ENCODE assay signal across 17 cellular contexts in genomic region chr11:2088746-2089535, GRCh38. TPM values are rescaled to one million over a fixed set of nuclear protein-coding genes. Genes with fewer than 3 reads are reported as not detected.
A peak's percentile ranks its signal among the peaks of the same experiment; 100 is the strongest.
DNase-seq lines count a peak whose midpoint lies in the region; ATAC-seq and TF ChIP-seq lines count a peak whose summit lies in the region.
"Had no signal": no experiment of that assay in that cellular context is flagged by ENCODE, and none has a peak within 500 bp of the region (broad histone marks: within the 10 kb centered on the region; RNA-seq: fewer than 3 reads in every experiment).

No MANE protein-coding gene starts in this region.

- no peak for TF ChIP-seq POLR2A in sigmoid colon (IDR thresholded peaks at IDR 0.05)

- POLR2A ChIA-PET in activated CD8-positive, alpha-beta T cell treated with anti-CD3 and anti-CD28 coated beads for 36 hours (lab: Charles Lee), result no interaction called here
- POLR2A ChIA-PET in activated CD8-positive, alpha-beta T cell treated with anti-CD3 and anti-CD28 coated beads, Interleukin-2, amount 10 ng/mL, durations not matched to agents 7 days and 5 days (lab: Charles Lee), result no interaction called here

- H3K4me1 ChIP-seq in sigmoid colon, result peaks cover 0 to 7% (median 0%) of the 10 kb centered on the region in 4 donors

- peaks cover 6% of the 10 kb centered on the region for H3K4me1 Mint-ChIP-seq in activated CD8-positive, alpha-beta T cell treated with anti-CD3 and anti-CD28 coated beads for 36 hours (ENCODE audit: low read depth)
- peaks cover 3% of the 10 kb centered on the region for H3K4me1 Mint-ChIP-seq in activated CD8-positive, alpha-beta T cell treated with anti-CD3 and anti-CD28 coated beads, Interleukin-2, amount 10 ng/mL, durations not matched to agents 7 days and 5 days (ENCODE audit: low read depth)
- peaks cover 7% of the 10 kb centered on the region for H3K4me1 Mint-ChIP-seq in chondrocyte (ENCODE audit: low read depth)

- intact Hi-C loops in activated CD8-positive, alpha-beta T cell treated with anti-CD3 and anti-CD28 coated beads for 36 hours (cut with micrococcal nuclease), result no loop called here
- intact Hi-C loops in sigmoid colon (cut with DNase I), result no loop called here

- TF ChIP-seq EP300 in sigmoid colon (IDR thresholded peaks at IDR 0.05), result no peak

- no peak overlapping the region for H3K4me3 ChIP-seq in sigmoid colon
- H3K4me3 ChIP-seq: gastrocnemius medialis, GM23248, left ventricle myocardium inferior, ovary, suprapubic skin had no signal

- peak; percentile 41 for ATAC-seq in activated CD8-positive, alpha-beta T cell treated with anti-CD3 and anti-CD28 coated beads for 36 hours
- ATAC-seq in activated CD8-positive, alpha-beta T cell treated with anti-CD3 and anti-CD28 coated beads, Interleukin-2, amount 10 ng/mL, durations not matched to agents 7 days and 5 days, result no peak
- no peak for ATAC-seq in GM18520 (IDR thresholded peaks at IDR 0.05; ENCODE audit: unreplicated experiment)
- ATAC-seq: gastrocnemius medialis had no signal

- CTCF ChIA-PET in activated CD8-positive, alpha-beta T cell treated with anti-CD3 and anti-CD28 coated beads for 36 hours (lab: Charles Lee), result interaction anchor here (0.9 to 3.0 kb wide), 3 partner anchors 14 to 62 kb away, joined by 3 to 20 read pairs (median 4); no protein-coding TSS in a partner anchor
- CTCF ChIA-PET in activated CD8-positive, alpha-beta T cell treated with anti-CD3 and anti-CD28 coated beads, Interleukin-2, amount 10 ng/mL, durations not matched to agents 7 days and 5 days (lab: Charles Lee), result interaction anchor here (1.4 to 1.5 kb wide), 2 partner anchors 14 to 62 kb away, joined by 5 to 6 read pairs; no protein-coding TSS in a partner anchor

- peaks cover 5% of the 10 kb centered on the region for H3K9me3 Mint-ChIP-seq in activated CD8-positive, alpha-beta T cell treated with anti-CD3 and anti-CD28 coated beads for 36 hours
- H3K9me3 Mint-ChIP-seq in activated CD8-positive, alpha-beta T cell treated with anti-CD3 and anti-CD28 coated beads, Interleukin-2, amount 10 ng/mL, durations not matched to agents 7 days and 5 days (ENCODE audit: insufficient read depth), result no peaks in the 10 kb centered on the region
- peaks cover 12% of the 10 kb centered on the region for H3K9me3 Mint-ChIP-seq in chondrocyte (ENCODE audit: low read depth)

- no peaks in the 10 kb centered on the region for H3K36me3 Mint-ChIP-seq in activated CD8-positive, alpha-beta T cell treated with anti-CD3 and anti-CD28 coated beads for 36 hours (ENCODE audit: low read depth)
- no peaks in the 10 kb centered on the region for H3K36me3 Mint-ChIP-seq in activated CD8-positive, alpha-beta T cell treated with anti-CD3 and anti-CD28 coated beads, Interleukin-2, amount 10 ng/mL, durations not matched to agents 7 days and 5 days (ENCODE audit: low read depth)
- peaks cover 12% of the 10 kb centered on the region for H3K36me3 Mint-ChIP-seq in chondrocyte (ENCODE audit: low read depth)

- TF ChIP-seq CTCF in activated CD8-positive, alpha-beta T cell treated with anti-CD3 and anti-CD28 coated beads for 36 hours (IDR thresholded peaks at IDR 0.05), result peak; percentile 21
- peak; percentile 24 for TF ChIP-seq CTCF in chondrocyte (IDR thresholded peaks at IDR 0.05)
- no peak for TF ChIP-seq CTCF in sigmoid colon (IDR thresholded peaks at IDR 0.05)

- peak; percentile 28 for DNase-seq in activated CD8-positive, alpha-beta T cell treated with anti-CD3 and anti-CD28 coated beads for 36 hours
- DNase-seq in activated CD8-positive, alpha-beta T cell treated with anti-CD3 and anti-CD28 coated beads, Interleukin-2, amount 10 ng/mL, durations not matched to agents 7 days and 5 days, result no peak
- DNase-seq in HuH-7.5 (ENCODE audit: low spot score) (peak; percentile 61), chondrocyte (ENCODE audit: low spot score) (no peak), sigmoid colon (peak; percentile 25), SK-N-DZ (ENCODE audit: low spot score) (no peak), NCI-H187 treated with DMSO at 0.1 percent for 48 hours (lab: John Stamatoyannopoulos, UW) (no peak)
- DNase-seq: gastrocnemius medialis, left ventricle myocardium inferior, NCI-H345 had no signal

- H3K9me3 ChIP-seq in sigmoid colon, result peaks cover 0 to 2% (median 0%) of the 10 kb centered on the region in 4 donors
- H3K9me3 ChIP-seq: ovary, suprapubic skin had no signal

- WGBS in sigmoid colon, 2 donors, result 82 to 83% methylated on average over 19 of the region's 19 CpGs

- no peaks in the 10 kb centered on the region for H3K36me3 ChIP-seq in sigmoid colon
- H3K36me3 ChIP-seq: gastrocnemius medialis, left ventricle myocardium inferior, ovary, suprapubic skin had no signal

- peaks cover 14% of the 10 kb centered on the region for H3K27me3 Mint-ChIP-seq in activated CD8-positive, alpha-beta T cell treated with anti-CD3 and anti-CD28 coated beads for 36 hours
- peaks cover 7% of the 10 kb centered on the region for H3K27me3 Mint-ChIP-seq in activated CD8-positive, alpha-beta T cell treated with anti-CD3 and anti-CD28 coated beads, Interleukin-2, amount 10 ng/mL, durations not matched to agents 7 days and 5 days (ENCODE audit: low read depth)
- H3K27me3 Mint-ChIP-seq in chondrocyte (ENCODE audit: low read depth), result no peaks in the 10 kb centered on the region

- no peak overlapping the region for H3K27ac Mint-ChIP-seq in activated CD8-positive, alpha-beta T cell treated with anti-CD3 and anti-CD28 coated beads for 36 hours
- no peak overlapping the region for H3K27ac Mint-ChIP-seq in activated CD8-positive, alpha-beta T cell treated with anti-CD3 and anti-CD28 coated beads, Interleukin-2, amount 10 ng/mL, durations not matched to agents 7 days and 5 days
- no peak overlapping the region for H3K27ac Mint-ChIP-seq in chondrocyte (ENCODE audit: unreplicated experiment)
- H3K27ac Mint-ChIP-seq: activated T-helper 2 cell treated with anti-CD3 and anti-CD28 coated beads, Interferon-gamma antibody, Interleukin-2, Interleukin-4, amounts not matched to agents 10 μg/mL and 5 μg/mL and 100 μg/mL, durations not matched to agents 14 hours and 24 hours and 36 hours had no signal

- peaks cover 0 to 20% (median 0%) of the 10 kb centered on the region in 3 donors for H3K27me3 ChIP-seq in sigmoid colon
- H3K27me3 ChIP-seq: gastrocnemius medialis, ovary had no signal

- no peak overlapping the region for H3K27ac ChIP-seq in sigmoid colon
- H3K27ac ChIP-seq: gastrocnemius medialis, GM23248, left ventricle myocardium inferior, ovary, RWPE1, suprapubic skin had no signal

- H3K4me3 Mint-ChIP-seq in activated CD8-positive, alpha-beta T cell treated with anti-CD3 and anti-CD28 coated beads for 36 hours, result no peak overlapping the region
- no peak overlapping the region for H3K4me3 Mint-ChIP-seq in activated CD8-positive, alpha-beta T cell treated with anti-CD3 and anti-CD28 coated beads, Interleukin-2, amount 10 ng/mL, durations not matched to agents 7 days and 5 days
- H3K4me3 Mint-ChIP-seq in chondrocyte (ENCODE audit: unreplicated experiment), result no peak overlapping the region

RNA-seq across cellular contexts. Expression of gene IGF2, which starts 50.2 kb away (rescaled TPM):
- 1 to 10 TPM; 8.1 to 8.2 TPM for total RNA-seq in activated CD8-positive, alpha-beta T cell treated with anti-CD3 and anti-CD28 coated beads for 36 hours
- total RNA-seq in activated CD8-positive, alpha-beta T cell treated with anti-CD3 and anti-CD28 coated beads, Interleukin-2, amount 10 ng/mL, durations not matched to agents 7 days and 5 days, result not detected
- total RNA-seq in chondrocyte (107 to 716 TPM (median 110 TPM) in 3 replicates), sigmoid colon (10 to 100 TPM; 13.9 to 63.1 (median 27.0) TPM)
- polyA plus RNA-seq in sigmoid colon, result 1 to 10 TPM; 1.6 to 7.8 (median 2.4) TPM
- 0.29 and 0.32 TPM in 2 replicates for polyA plus RNA-seq in SK-N-DZ (2014; cell fraction: cytosol; rRNA removed)
- polyA plus RNA-seq in SK-N-DZ (2014; cell fraction: nucleus; rRNA removed), result 0.14 TPM in 1 of 2 replicates, not detected in the other
- total RNA-seq: G401, GM23248 had no signal

Comparison
In these comparisons a context has a peak if more than half of its experiments do, and no peak if none do; other contexts are left out.
1. DNase-seq: peak in activated CD8-positive, alpha-beta T cell treated with anti-CD3 and anti-CD28 coated beads for 36 hours (single experiment), HuH-7.5 (single experiment) and sigmoid colon (single experiment); none in activated CD8-positive, alpha-beta T cell treated with anti-CD3 and anti-CD28 coated beads, Interleukin-2, amount 10 ng/mL, durations not matched to agents 7 days and 5 days (single experiment), chondrocyte (single experiment), SK-N-DZ (single experiment) and NCI-H187 treated with DMSO at 0.1 percent for 48 hours (single experiment).
2. RNA of gene IGF2, which starts 50.2 kb away (total RNA-seq): 107 to 716 TPM in chondrocyte, 13.9 to 63.1 TPM in sigmoid colon and 8.1 to 8.2 TPM in activated CD8-positive, alpha-beta T cell treated with anti-CD3 and anti-CD28 coated beads for 36 hours; not detected in activated CD8-positive, alpha-beta T cell treated with anti-CD3 and anti-CD28 coated beads, Interleukin-2, amount 10 ng/mL, durations not matched to agents 7 days and 5 days; every median in the first group is over 4 times any median in the second.
3. CTCF ChIP-seq: peak in activated CD8-positive, alpha-beta T cell treated with anti-CD3 and anti-CD28 coated beads for 36 hours (single experiment) and chondrocyte (single experiment); none in sigmoid colon (0 of 4).